34 cellular contexts compared by ENCODE assay signal in genomic region chr7:36145686-36146085, GRCh38.
"Had no signal": no experiment of that assay in that cellular context is flagged by ENCODE, and none has a peak within 500 bp of the region (broad histone marks: within the 10 kb centered on the region; RNA-seq: fewer than 3 reads in every experiment).

No MANE protein-coding gene starts in this region.

- H3K27ac ChIP-seq: ascending aorta, body of pancreas, brain microvascular endothelial cell, breast epithelium, cardiac muscle cell had no signal

- H3K4me3 ChIP-seq: adrenal gland, ascending aorta, body of pancreas, breast epithelium, cardiac muscle cell had no signal

- ATAC-seq: activated naive CD4-positive, alpha-beta T cell treated with anti-CD3 and anti-CD28 coated beads, Interleukin-2, amount 50 U/mL, for 72 hours; activated naive CD8-positive, alpha-beta T cell treated with anti-CD3 and anti-CD28 coated beads, Interleukin-2, amount 50 U/mL, for 24 hours; activated T-cell treated with anti-CD3 and anti-CD28 coated beads, Interleukin-2, amount 50 U/mL, for 4 hours; activated T-cell treated with anti-CD3 and anti-CD28 coated beads, Interleukin-2, amount 50 U/mL, for 72 hours; activated T-helper 17 cell treated with anti-CD3 and anti-CD28 coated beads, Interleukin-2, amount 50 U/mL, for 72 hours; body of pancreas had no signal

- FAIRE-seq: astrocyte, bronchial epithelial cell had no signal

- H3K36me3 ChIP-seq: adrenal gland, ascending aorta, brain microvascular endothelial cell, breast epithelium, cardiac muscle cell had no signal

- H3K9me3 ChIP-seq: adrenal gland, ascending aorta had no signal

- DNase-seq: activated effector memory CD4-positive, alpha-beta T cell treated with anti-CD3 and anti-CD28 coated beads, Interleukin-2, amount 50 U/mL, for 16 hours; activated effector memory CD4-positive, alpha-beta T cell treated with Interleukin-2 at 50 U/mL for 16 hours; activated gamma-delta T cell; activated gamma-delta T cell treated with Interleukin-2 at 50 U/mL for 16 hours; activated naive CD4-positive, alpha-beta T cell; activated naive CD4-positive, alpha-beta T cell treated with anti-CD3 and anti-CD28 coated beads for 36 hours; activated naive CD4-positive, alpha-beta T cell treated with anti-CD3 and anti-CD28 coated beads, Interleukin-2, amount 10 ng/mL, durations not matched to agents 7 days and 5 days; activated naive CD4-positive, alpha-beta T cell treated with anti-CD3 and anti-CD28 coated beads, Interleukin-2, amount 50 U/mL, for 16 hours; activated naive CD4-positive, alpha-beta T cell treated with Interleukin-2 at 50 U/mL for 16 hours; activated naive CD8-positive, alpha-beta T cell treated with anti-CD3 and anti-CD28 coated beads for 36 hours; activated naive CD8-positive, alpha-beta T cell treated with anti-CD3 and anti-CD28 coated beads, Interleukin-2, amount 10 ng/mL, durations not matched to agents 7 days and 5 days; activated naive CD8-positive, alpha-beta T cell treated with anti-CD3 and anti-CD28 coated beads, Interleukin-2, amount 50 U/mL, for 24 hours; activated T-cell treated with anti-CD3 and anti-CD28 coated beads, Interleukin-2, amount 50 U/mL, for 1 hour; activated T-cell treated with anti-CD3 and anti-CD28 coated beads, Interleukin-2, amount 50 U/mL, for 24 hours; activated T-cell treated with anti-CD3 and anti-CD28 coated beads, Interleukin-2, amount 50 U/mL, for 4 hours; activated T-cell treated with anti-CD3 and anti-CD28 coated beads, Interleukin-2, amount 50 U/mL, for 48 hours; activated T-cell treated with anti-CD3 and anti-CD28 coated beads, Interleukin-2, amount 50 U/mL, for 72 hours; adrenal gland; amniotic stem cell; amygdala; anterior cingulate cortex; aorta; body of pancreas; brain microvascular endothelial cell; caudate nucleus; central memory CD4-positive, alpha-beta T cell; cerebellar nuclear complex had no signal

- H3K4me1 ChIP-seq: ascending aorta, breast epithelium had no signal

- H3K27me3 ChIP-seq: adrenal gland, ascending aorta, body of pancreas, brain microvascular endothelial cell, breast epithelium, cardiac muscle cell had no signal
